In the genomic region with DNA sequence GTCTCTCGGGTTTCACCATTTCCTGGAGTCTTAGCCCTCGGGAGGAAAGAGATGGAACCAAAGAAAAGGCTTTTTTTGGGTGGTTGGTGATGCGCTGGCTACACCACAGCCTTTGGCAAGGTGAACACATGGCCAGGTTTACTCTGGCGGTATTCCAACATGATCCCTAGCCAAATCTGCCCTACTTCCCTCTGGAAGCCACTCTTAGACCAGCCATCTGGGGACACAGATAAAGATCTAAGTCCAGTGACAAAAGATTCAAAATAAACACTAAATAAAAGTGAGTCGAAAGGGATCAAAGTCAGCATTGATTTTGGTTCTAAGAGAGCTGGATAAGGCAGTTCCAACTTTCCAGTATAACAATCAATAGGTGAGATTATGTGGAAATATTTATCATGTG, we compare ENCODE assay signal across 20 cellular contexts.
DNase-seq lines count a peak whose midpoint lies in the region; ATAC-seq and TF ChIP-seq lines count a peak whose summit lies in the region.
"Had no signal": no experiment of that assay in that cellular context is flagged by ENCODE, and none has a peak within 500 bp of the region (broad histone marks: within the 10 kb centered on the region; RNA-seq: fewer than 3 reads in every experiment).

No MANE protein-coding gene starts in this region.

- peak; percentile 83 to 92 (median 88) for ATAC-seq in right lobe of liver
- ATAC-seq in HG02798 (IDR thresholded peaks at IDR 0.05; ENCODE audit: poor library complexity, unreplicated experiment) = no peak

- DNase-seq in MCF 10A (ENCODE audit: unreplicated experiment) (peak; percentile 13), breast epithelium (ENCODE audit: low spot score in 2 of 2) (no peak), NCI-H1105 (lab: John Stamatoyannopoulos, UW) (peak; percentile 46), NCI-H524 treated with DMSO at 0.1 percent for 48 hours (lab: John Stamatoyannopoulos, UW) (peak; percentile 12), right lobe of liver (peak in 2 of 3 donors; percentile 69 to 73), ACHN (no peak), C1 segment of cervical spinal cord (lab: John Stamatoyannopoulos, UW) (no peak)
- DNase-seq: GOT3, HCEC 1CT, KBM-7, NCI-H1092 treated with DMSO at 0.1 percent for 48 hours, NCI-H1694, NCI-H774, RPMI8226, SHP77, SW 1271 had no signal

- no peaks in the 10 kb centered on the region for H3K27me3 Mint-ChIP-seq in MCF 10A (ENCODE audit: insufficient read depth, unreplicated experiment)
- H3K27me3 Mint-ChIP-seq: B cell had no signal

- H3K9me3 Mint-ChIP-seq in MCF 10A (ENCODE audit: unreplicated experiment) = peaks cover 8% of the 10 kb centered on the region

- H3K4me1 ChIP-seq in breast epithelium (no peaks in the 10 kb centered on the region), right lobe of liver (peaks cover 0 to 12% (median 5%) of the 10 kb centered on the region in 4 donors)

- H3K27ac ChIP-seq in breast epithelium = no peak overlapping the region
- no peak overlapping the region for H3K27ac ChIP-seq in right lobe of liver
- H3K27ac ChIP-seq: HL-60, SK-N-MC had no signal

- POLR2A ChIA-PET in MCF 10A (lab: Yijun Ruan, JAX) = no interaction called here

- TF ChIP-seq POLR2A in breast epithelium (IDR thresholded peaks at IDR 0.05) = no peak
- TF ChIP-seq POLR2A in right lobe of liver (IDR thresholded peaks at IDR 0.05) = no peak

- TF ChIP-seq CTCF in MCF 10A (IDR thresholded peaks at IDR 0.05; ENCODE audit: unreplicated experiment) (no peak), breast epithelium (IDR thresholded peaks at IDR 0.05) (no peak), right lobe of liver (IDR thresholded peaks at IDR 0.05) (no peak)

- H3K9me3 ChIP-seq in breast epithelium = peaks cover 0 to 7% of the 10 kb centered on the region in 2 donors
- no peaks in the 10 kb centered on the region for H3K9me3 ChIP-seq in right lobe of liver

- H3K4me3 Mint-ChIP-seq in MCF 10A (ENCODE audit: unreplicated experiment) = no peak overlapping the region
- H3K4me3 Mint-ChIP-seq: B cell had no signal

- H3K4me1 Mint-ChIP-seq in MCF 10A (ENCODE audit: insufficient read depth, unreplicated experiment) = no peaks in the 10 kb centered on the region
- H3K4me1 Mint-ChIP-seq: B cell had no signal

- intact Hi-C loops in MCF 10A (cut with micrococcal nuclease) (no loop called here), breast epithelium (cut with DNase I; ENCODE audit: low total_unique reads) (no loop called here), right lobe of liver (cut with DNase I) (no loop called here)

- CTCF ChIA-PET in MCF 10A (lab: Yijun Ruan, JAX) = no interaction called here

- H3K4me3 ChIP-seq in breast epithelium (no peak overlapping the region), right lobe of liver (no peak overlapping the region)
- H3K4me3 ChIP-seq: SK-N-MC had no signal

- H3K27me3 ChIP-seq in breast epithelium (no peaks in the 10 kb centered on the region), right lobe of liver (no peaks in the 10 kb centered on the region)

- H3K36me3 Mint-ChIP-seq in MCF 10A (ENCODE audit: insufficient read depth, unreplicated experiment) = no peaks in the 10 kb centered on the region

- H3K27ac Mint-ChIP-seq in MCF 10A (ENCODE audit: low read depth, unreplicated experiment) = no peak overlapping the region
- H3K27ac Mint-ChIP-seq: B cell had no signal

- H3K36me3 ChIP-seq in breast epithelium (no peaks in the 10 kb centered on the region), right lobe of liver (no peaks in the 10 kb centered on the region)

- in situ Hi-C loops in ACHN (cut with HindIII; ENCODE audit: low pct_ligation_motif_present, low pct_unique_long_range_greater_than_20kb, low sequenced_read_pairs) = no loop called here

- no TSS peak for BruUV-seq in MCF 10A (replicated peaks; lab: Mats Ljungman, UMichigan)

- 36% methylated on average over 5 of the region's 5 CpGs for WGBS in right lobe of liver (ENCODE audit: insufficient coverage, low coverage, low lambda C conversion rate, missing lambda C conversion rate)

Comparison
In these comparisons a context has a peak if more than half of its experiments do, and no peak if none do; other contexts are left out.
1. DNase-seq: peak in MCF 10A (single experiment), NCI-H1105 (single experiment), NCI-H524 treated with DMSO at 0.1 percent for 48 hours (single experiment) and right lobe of liver (2 of 3); none in breast epithelium (0 of 2), ACHN (single experiment) and C1 segment of cervical spinal cord (0 of 14).